In genomic region chr20:51121901-51122412, GRCh38 we compare ENCODE assay signal across 14 cellular contexts.
DNase-seq lines count a peak whose midpoint lies in the region; ATAC-seq and TF ChIP-seq lines count a peak whose summit lies in the region.
"Had no signal": no experiment of that assay in that cellular context is flagged by ENCODE, and none has a peak within 500 bp of the region (broad histone marks: within the 10 kb centered on the region; RNA-seq: fewer than 3 reads in every experiment).

No MANE protein-coding gene starts in this region.

- H3K4me1 Mint-ChIP-seq in osteocyte (ENCODE audit: unreplicated experiment) = peaks cover 20% of the 10 kb centered on the region

- no peaks in the 10 kb centered on the region for H3K9me3 Mint-ChIP-seq in osteocyte (ENCODE audit: unreplicated experiment)
- H3K9me3 Mint-ChIP-seq: CD4-positive, alpha-beta T cell had no signal

- no peaks in the 10 kb centered on the region for H3K27me3 ChIP-seq in MG63
- H3K27me3 ChIP-seq: ovary had no signal

- peak overlapping the region; percentile 52 for H3K27ac Mint-ChIP-seq in osteocyte (ENCODE audit: unreplicated experiment)
- H3K27ac Mint-ChIP-seq: activated CD8-positive, alpha-beta memory T cell treated with anti-CD3 and anti-CD28 coated beads, Interleukin-2, amount 10 ng/mL, durations not matched to agents 7 days and 5 days; CD4-positive, alpha-beta T cell had no signal

- no peaks in the 10 kb centered on the region for H3K9me3 ChIP-seq in MG63
- H3K9me3 ChIP-seq: ovary had no signal

- H3K36me3 ChIP-seq in MG63 = no peaks in the 10 kb centered on the region
- H3K36me3 ChIP-seq: ovary had no signal

- DNase-seq in Daoy (ENCODE audit: low read depth) (peak; percentile 16), MG63 (peak; percentile 30), epithelial cell of esophagus (ENCODE audit: low read depth) (peak; percentile 79), osteocyte (ENCODE audit: extremely low spot score, unreplicated experiment) (no peak), COR-L47 (lab: John Stamatoyannopoulos, UW) (no peak), HEK293T (ENCODE audit: extremely low spot score) (no peak), NCI-H226 (no peak)
- DNase-seq: activated CD8-positive, alpha-beta memory T cell treated with anti-CD3 and anti-CD28 coated beads, Interleukin-2, amount 10 ng/mL, durations not matched to agents 7 days and 5 days; CD4-positive, alpha-beta T cell; effector CD4-positive, alpha-beta T cell; RPMI8226; stimulated activated naive CD4-positive, alpha-beta T cell had no signal

- CTCF ChIA-PET in HEK293T (lab: Yijun Ruan, JAX) = no interaction called here

- POLR2A ChIA-PET in HEK293T (lab: Yijun Ruan, JAX) = no interaction called here

- no peaks in the 10 kb centered on the region for H3K36me3 Mint-ChIP-seq in osteocyte (ENCODE audit: unreplicated experiment)
- H3K36me3 Mint-ChIP-seq: activated CD8-positive, alpha-beta memory T cell treated with anti-CD3 and anti-CD28 coated beads, Interleukin-2, amount 10 ng/mL, durations not matched to agents 7 days and 5 days had no signal

- no peaks in the 10 kb centered on the region for H3K27me3 Mint-ChIP-seq in osteocyte (ENCODE audit: unreplicated experiment)

- H3K4me3 Mint-ChIP-seq in osteocyte (ENCODE audit: unreplicated experiment) = no peak overlapping the region
- H3K4me3 Mint-ChIP-seq: activated CD8-positive, alpha-beta memory T cell treated with anti-CD3 and anti-CD28 coated beads, Interleukin-2, amount 10 ng/mL, durations not matched to agents 7 days and 5 days; CD4-positive, alpha-beta T cell had no signal

- TF ChIP-seq CTCF in epithelial cell of esophagus (IDR thresholded peaks at IDR 0.05; ENCODE audit: insufficient read depth, low read depth, low read length, missing control alignments) (no peak), osteocyte (IDR thresholded peaks at IDR 0.05) (no peak)

- ATAC-seq in GM18868 (IDR thresholded peaks at IDR 0.05; ENCODE audit: unreplicated experiment) = no peak
- ATAC-seq: activated CD8-positive, alpha-beta memory T cell treated with anti-CD3 and anti-CD28 coated beads, Interleukin-2, amount 10 ng/mL, durations not matched to agents 7 days and 5 days had no signal

- H3K4me3 ChIP-seq in MG63 (no peak overlapping the region), epithelial cell of esophagus (ENCODE audit: low read length) (no peak overlapping the region)
- H3K4me3 ChIP-seq: ovary had no signal

TF ChIP-seq in HEK293T, 16 proteins besides CTCF, POLR2A, EP300 and RAD21:
- TF ChIP-seq FOXK2 (IDR thresholded peaks at IDR 0.05) (no peak), BHLHE40 (IDR thresholded peaks at IDR 0.05; ENCODE audit: borderline replicate concordance) (no peak), CTBP1 (IDR thresholded peaks at IDR 0.05; ENCODE audit: borderline replicate concordance) (no peak), TARDBP (IDR thresholded peaks at IDR 0.05) (no peak), SUZ12 (IDR thresholded peaks at IDR 0.05) (no peak), PKNOX1 (IDR thresholded peaks at IDR 0.05) (no peak), LEF1 (IDR thresholded peaks at IDR 0.05; ENCODE audit: borderline replicate concordance) (no peak), ARNT (IDR thresholded peaks at IDR 0.05) (no peak), HDGF (IDR thresholded peaks at IDR 0.05; ENCODE audit: borderline replicate concordance) (no peak), L3MBTL2 (conservative IDR thresholded peaks at IDR 0.05) (no peak), SP1 (IDR thresholded peaks at IDR 0.05) (no peak), NFRKB (IDR thresholded peaks at IDR 0.05) (no peak), FOXA1 (IDR thresholded peaks at IDR 0.05) (no peak), ELF4 (IDR thresholded peaks at IDR 0.05) (no peak), FOXM1 (IDR thresholded peaks at IDR 0.05; ENCODE audit: borderline replicate concordance) (no peak), ZNF384 (IDR thresholded peaks at IDR 0.05) (no peak)
TF ChIP-seq in HEK293T: peak in this region for 0.

Comparison
In these comparisons a context has a peak if more than half of its experiments do, and no peak if none do; other contexts are left out.
1. DNase-seq: peak in Daoy (single experiment), MG63 (single experiment) and epithelial cell of esophagus (single experiment); none in osteocyte (single experiment), COR-L47 (single experiment), HEK293T (single experiment) and NCI-H226 (single experiment).